Comparison of ENCODE assay signal across 22 cellular contexts in the genomic region with DNA sequence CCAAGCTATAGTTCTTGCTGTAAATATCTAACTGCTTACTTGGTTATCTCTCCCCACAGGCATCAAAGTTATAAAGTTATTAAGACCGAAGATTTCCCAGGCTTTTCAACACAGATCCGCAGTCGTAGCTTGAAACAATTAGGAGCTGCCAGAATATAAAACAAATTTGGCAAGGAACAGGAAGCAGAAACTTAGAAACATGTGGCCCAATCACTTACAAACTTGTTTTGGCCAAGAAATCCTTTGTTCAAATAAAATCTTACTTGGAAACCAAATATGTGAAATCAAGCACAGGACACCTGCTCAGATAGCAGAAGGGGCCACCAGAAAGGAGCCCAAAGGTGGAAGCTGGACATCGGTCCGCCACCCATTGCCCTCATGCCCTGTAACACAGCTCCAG. TPM values are rescaled to one million over a fixed set of nuclear protein-coding genes. Genes with fewer than 3 reads are reported as not detected.
"Had no signal": no experiment of that assay in that cellular context is flagged by ENCODE, and none has a peak within 500 bp of the region (broad histone marks: within the 10 kb centered on the region; RNA-seq: fewer than 3 reads in every experiment).

No MANE protein-coding gene starts in this region.

- DNase-seq: cortex of kidney; dorsolateral prefrontal cortex; effector memory CD4-positive, alpha-beta T cell; esophagus squamous epithelium; gastrocnemius medialis; immature natural killer cell; kidney; left cardiac atrium; mucosa of descending colon; naive thymus-derived CD8-positive, alpha-beta T cell; posterior cingulate gyrus; right lobe of liver; spleen; stimulated activated CD4-positive, alpha-beta T cell treated with anti-CD3 and anti-CD28 coated beads, Interleukin-15, amount 100 ng/mL, for 24 hours; stimulated activated CD4-positive, alpha-beta T cell treated with anti-CD3 and anti-CD28 coated beads, Interleukin-1b, Interleukin-23, amount 100 ng/mL, for 48 hours; stimulated activated CD4-positive, alpha-beta T cell treated with anti-CD3 and anti-CD28 coated beads, Interleukin-4, amount 100 ng/mL, for 24 hours; tibial artery; upper lobe of left lung; uterus had no signal

- ATAC-seq: mucosa of descending colon; naive thymus-derived CD8-positive, alpha-beta T cell; right lobe of liver; stimulated activated memory B cell treated with anti-CD40 and anti-IgM and Interleukin-4, amounts not matched to agents 10 μg/mL and 1 μg/mL and 100 μg/mL, for 72 hours had no signal

- H3K27me3 ChIP-seq: gastrocnemius medialis, right lobe of liver, upper lobe of left lung had no signal

- FAIRE-seq: kidney had no signal

- H3K27ac ChIP-seq: esophagus squamous epithelium, gastrocnemius medialis, neutrophil, right lobe of liver, spleen, tibial artery, upper lobe of left lung had no signal

- H3K4me3 ChIP-seq: dorsolateral prefrontal cortex, esophagus squamous epithelium, gastrocnemius medialis, mucosa of descending colon, right lobe of liver, spleen, tibial artery, upper lobe of left lung, uterus had no signal

- H3K4me1 ChIP-seq: gastrocnemius medialis, right lobe of liver, spleen, uterus had no signal

- H3K9me3 ChIP-seq: esophagus squamous epithelium, gastrocnemius medialis, mucosa of descending colon, neutrophil, right lobe of liver, spleen, tibial artery, upper lobe of left lung, uterus had no signal

- H3K36me3 ChIP-seq: esophagus squamous epithelium, gastrocnemius medialis, neutrophil, right lobe of liver, spleen, tibial artery, upper lobe of left lung, uterus had no signal

RNA-seq across cellular contexts. Expression of a gene that starts 9.0 kb away (rescaled TPM):
- total RNA-seq: lung microvascular endothelial cell; naive thymus-derived CD8-positive, alpha-beta T cell had no signal
- polyA plus RNA-seq: immature natural killer cell; naive thymus-derived CD8-positive, alpha-beta T cell had no signal
